In the genomic region with DNA sequence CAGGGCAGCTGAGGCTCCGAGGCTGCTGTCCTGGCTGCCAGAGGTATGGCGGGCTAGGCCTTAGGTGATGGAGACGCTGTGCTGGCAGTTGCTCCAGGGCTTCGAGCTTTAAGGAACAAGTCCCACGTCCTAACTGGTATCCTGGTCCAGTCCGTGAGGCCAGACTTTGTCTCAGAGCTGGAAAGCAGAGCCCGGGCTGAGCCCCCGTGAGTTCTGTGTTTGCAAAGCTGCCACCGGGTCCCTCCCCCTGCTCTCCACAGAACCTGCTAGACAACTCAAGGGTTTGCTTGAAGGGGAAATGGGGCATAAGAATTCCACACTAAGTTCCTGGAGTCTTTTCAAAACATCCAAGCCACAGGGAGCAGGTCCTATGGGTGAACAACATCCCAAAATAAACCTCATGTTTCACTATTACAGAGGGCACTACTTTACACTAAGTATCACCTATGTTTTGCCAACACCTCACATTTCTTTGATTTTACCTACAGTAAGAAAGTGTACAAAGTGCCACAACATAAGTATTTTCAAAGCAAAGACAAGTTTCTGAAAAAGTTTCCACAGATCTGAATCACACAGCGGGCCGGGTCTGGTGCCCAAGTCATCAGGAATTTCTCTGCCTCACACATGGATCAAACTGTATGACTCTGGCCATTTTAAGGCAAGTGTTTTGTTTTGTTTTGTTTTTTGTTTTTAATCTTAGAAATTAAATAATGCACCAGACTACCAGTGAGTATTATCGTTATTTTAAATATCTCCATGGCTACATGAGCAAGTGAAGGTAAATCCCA, we compare ENCODE assay signal across 25 cellular contexts.
DNase-seq lines count a peak whose midpoint lies in the region; ATAC-seq and TF ChIP-seq lines count a peak whose summit lies in the region.
"Had no signal": no experiment of that assay in that cellular context is flagged by ENCODE, and none has a peak within 500 bp of the region (broad histone marks: within the 10 kb centered on the region; RNA-seq: fewer than 3 reads in every experiment).

No MANE protein-coding gene starts in this region.

- no peaks in the 10 kb centered on the region for H3K9me3 ChIP-seq in ascending aorta
- H3K9me3 ChIP-seq: BE2C, mucosa of descending colon, sigmoid colon, SJCRH30, tibial nerve had no signal

- H3K4me3 ChIP-seq in epithelial cell of esophagus (ENCODE audit: low read length) (no peak overlapping the region), ascending aorta (no peak overlapping the region)
- H3K4me3 ChIP-seq: mucosa of descending colon, sigmoid colon, SJCRH30, tibial nerve had no signal

- no peak for ATAC-seq in GM19452 (IDR thresholded peaks at IDR 0.05; ENCODE audit: unreplicated experiment)
- ATAC-seq: activated CD8-positive, alpha-beta T cell treated with anti-CD3 and anti-CD28 coated beads, Interleukin-2, amount 10 ng/mL, durations not matched to agents 7 days and 5 days; stimulated activated naive CD8-positive, alpha-beta T cell treated with anti-CD3 and anti-CD28 coated beads, Interleukin-15, Interleukin-2, amounts not matched to agents 100 U/mL and 50 U/mL, for 24 hours; T-cell had no signal

- no peaks in the 10 kb centered on the region for H3K27me3 ChIP-seq in ascending aorta
- H3K27me3 ChIP-seq: BE2C, sigmoid colon, SJCRH30, tibial nerve had no signal

- peak overlapping the region; percentile 19 to 75 (median 26) for H3K27ac Mint-ChIP-seq in nephron
- H3K27ac Mint-ChIP-seq: activated CD8-positive, alpha-beta T cell treated with anti-CD3 and anti-CD28 coated beads, Interleukin-2, amount 10 ng/mL, durations not matched to agents 7 days and 5 days; IgD-negative memory B cell; T-cell had no signal

- no peak overlapping the region for H3K27ac ChIP-seq in ascending aorta
- H3K27ac ChIP-seq: sigmoid colon, SJCRH30 had no signal

- no peaks in the 10 kb centered on the region for H3K4me1 ChIP-seq in ascending aorta
- H3K4me1 ChIP-seq: BE2C, SJCRH30 had no signal

- H3K4me3 Mint-ChIP-seq in nephron: no peak overlapping the region
- H3K4me3 Mint-ChIP-seq: activated CD8-positive, alpha-beta T cell treated with anti-CD3 and anti-CD28 coated beads, Interleukin-2, amount 10 ng/mL, durations not matched to agents 7 days and 5 days; brain; IgD-negative memory B cell; T-cell had no signal

- intact Hi-C loops in ascending aorta (cut with DNase I): no loop called here

- H3K36me3 ChIP-seq in ascending aorta: no peaks in the 10 kb centered on the region
- H3K36me3 ChIP-seq: BE2C, sigmoid colon, SJCRH30, tibial nerve had no signal

- DNase-seq in activated CD8-positive, alpha-beta memory T cell treated with anti-CD3 and anti-CD28 coated beads, Interleukin-2, amount 50 U/mL, for 48 hours: peak; percentile 47
- DNase-seq in activated CD8-positive, alpha-beta memory T cell treated with anti-CD3 and anti-CD28 coated beads for 24 hours: no peak
- DNase-seq in epithelial cell of esophagus (ENCODE audit: low read depth) (peak; percentile 26), ascending aorta (ENCODE audit: low spot score in 2 of 2) (no peak), COLO668 (lab: John Stamatoyannopoulos, UW; ENCODE audit: unreplicated experiment) (no peak), NCI-H446 treated with DMSO at 0.1 percent for 48 hours (lab: John Stamatoyannopoulos, UW) (no peak)
- DNase-seq: activated CD4-positive, alpha-beta T cell treated with anti-CD3 and anti-CD28 coated beads for 1 hour; activated CD8-positive, alpha-beta T cell treated with anti-CD3 and anti-CD28 coated beads, Interleukin-2, amount 10 ng/mL, durations not matched to agents 7 days and 5 days; activated gamma-delta T cell; activated T-cell treated with anti-CD3 and anti-CD28 coated beads, Interleukin-2, amount 50 U/mL, for 1 hour; BE2C; immature natural killer cell; mucosa of descending colon; NCI-H1105; NCI-H2029; NCI-H524 treated with DMSO at 0.1 percent for 48 hours; sigmoid colon; SJCRH30; stimulated activated naive CD8-positive, alpha-beta T cell treated with anti-CD3 and anti-CD28 coated beads, Interleukin-15, Interleukin-2, amounts not matched to agents 100 U/mL and 50 U/mL, for 24 hours; T-cell had no signal

- no peak for TF ChIP-seq CTCF in epithelial cell of esophagus (IDR thresholded peaks at IDR 0.05; ENCODE audit: insufficient read depth, low read depth, low read length, missing control alignments)
- no peak for TF ChIP-seq CTCF in nephron (IDR thresholded peaks at IDR 0.05; ENCODE audit: unreplicated experiment in 3 of 3)
- TF ChIP-seq CTCF in ascending aorta (IDR thresholded peaks at IDR 0.05): no peak

- peaks cover 4% of the 10 kb centered on the region for H3K36me3 Mint-ChIP-seq in nephron (ENCODE audit: low read depth)
- H3K36me3 Mint-ChIP-seq: brain, IgD-negative memory B cell, immature natural killer cell, T-cell had no signal

- H3K27me3 Mint-ChIP-seq in nephron (ENCODE audit: low read depth): no peaks in the 10 kb centered on the region
- H3K27me3 Mint-ChIP-seq: brain, IgD-negative memory B cell, T-cell had no signal

- peaks cover 61% of the 10 kb centered on the region for H3K4me1 Mint-ChIP-seq in nephron
- H3K4me1 Mint-ChIP-seq: IgD-negative memory B cell had no signal

- no peaks in the 10 kb centered on the region for H3K9me3 Mint-ChIP-seq in nephron
- H3K9me3 Mint-ChIP-seq: brain, IgD-negative memory B cell, immature natural killer cell, T-cell had no signal

Comparison
In these comparisons a context has a peak if more than half of its experiments do, and no peak if none do; other contexts are left out.
1. DNase-seq: peak in activated CD8-positive, alpha-beta memory T cell treated with anti-CD3 and anti-CD28 coated beads, Interleukin-2, amount 50 U/mL, for 48 hours (single experiment) and epithelial cell of esophagus (single experiment); none in activated CD8-positive, alpha-beta memory T cell treated with anti-CD3 and anti-CD28 coated beads for 24 hours (single experiment), ascending aorta (0 of 2), COLO668 (single experiment) and NCI-H446 treated with DMSO at 0.1 percent for 48 hours (single experiment).